Comparison of ENCODE assay signal across 15 cellular contexts in genomic region chr4:172578712-172579111, GRCh38.
"Had no signal": no experiment of that assay in that cellular context is flagged by ENCODE, and none has a peak within 500 bp of the region (broad histone marks: within the 10 kb centered on the region; RNA-seq: fewer than 3 reads in every experiment).

No MANE protein-coding gene starts in this region.

- ATAC-seq: gastroesophageal sphincter; left colon; left ventricle myocardium superior; naive thymus-derived CD4-positive, alpha-beta T cell; right cardiac atrium had no signal

- H3K9me3 ChIP-seq: gastroesophageal sphincter had no signal

- DNase-seq: effector CD4-positive, alpha-beta T cell; left colon; left ventricle myocardium superior; mesendoderm; naive thymus-derived CD4-positive, alpha-beta T cell; nephron progenitor cell; posterior cingulate gyrus; right cardiac atrium; stimulated activated CD4-positive, alpha-beta T cell treated with anti-CD3 and anti-CD28 coated beads, Interleukin-2, amount 100 ng/mL, for 48 hours; stimulated activated naive CD4-positive, alpha-beta T cell treated with Interleukin-2 at 50 U/mL for 16 hours; trophoblast cell had no signal

- H3K27me3 ChIP-seq: gastroesophageal sphincter had no signal

- H3K4me3 ChIP-seq: coronary artery, gastroesophageal sphincter, lung, smooth muscle cell had no signal

- H3K27ac ChIP-seq: coronary artery, gastroesophageal sphincter had no signal

- H3K36me3 ChIP-seq: gastroesophageal sphincter had no signal

- H3K4me1 ChIP-seq: gastroesophageal sphincter had no signal

- H3K4me2 ChIP-seq: smooth muscle cell had no signal
